ENCODE assay signal across 1 cellular context in genomic region chr16:50438041-50438437, GRCh38.
TF ChIP-seq lines count a peak whose summit lies in the region.

No MANE protein-coding gene starts in this region.

TF ChIP-seq in HepG2, 621 proteins besides CTCF, POLR2A, EP300 and RAD21 (continued from another document and continues in another):
- TF ChIP-seq ZBTB2 (CRISPR knock-in tag; IDR thresholded peaks at IDR 0.05; ENCODE audit: low read depth) (no peak), RXRA (CRISPR knock-in tag; IDR thresholded peaks at IDR 0.05) (0 out of 2 replicates have a peak, but pooled peaks have one; percentile 55), ZNF331 (CRISPR knock-in tag; IDR thresholded peaks at IDR 0.05) (no peak), ZBTB10 (CRISPR knock-in tag; IDR thresholded peaks at IDR 0.05; ENCODE audit: borderline replicate concordance) (no peak), SOX5 (CRISPR knock-in tag; IDR thresholded peaks at IDR 0.05; ENCODE audit: borderline replicate concordance) (peak; percentile 98), FOXA1 (IDR thresholded peaks at IDR 0.05) (no peak), FOXA1 (CRISPR knock-in tag; IDR thresholded peaks at IDR 0.05) (peak; percentile 87), GATAD2A (CRISPR knock-in tag; IDR thresholded peaks at IDR 0.05) (peak; percentile 70), ZNF546 (CRISPR knock-in tag; conservative IDR thresholded peaks at IDR 0.05) (0 out of 2 replicates have a peak, but pooled peaks have one; percentile 14), PATZ1 (CRISPR knock-in tag; IDR thresholded peaks at IDR 0.05) (peak; percentile 56; the same call in 1 of the 2 replicates), MXI1 (IDR thresholded peaks at IDR 0.05; ENCODE audit: borderline replicate concordance, low read depth, low read length) (no peak), ZNF646 (CRISPR knock-in tag; IDR thresholded peaks at IDR 0.05) (no peak), RFX1 (IDR thresholded peaks at IDR 0.05) (no peak), NFYB (CRISPR knock-in tag; IDR thresholded peaks at IDR 0.05) (no peak), TGIF2 (CRISPR knock-in tag; IDR thresholded peaks at IDR 0.05) (no peak), ELF4 (CRISPR knock-in tag; IDR thresholded peaks at IDR 0.05; ENCODE audit: borderline replicate concordance) (no peak), SOX6 (IDR thresholded peaks at IDR 0.05) (no peak), SOX6 (CRISPR knock-in tag; IDR thresholded peaks at IDR 0.05) (peak; percentile 96), ZNF260 (CRISPR knock-in tag; IDR thresholded peaks at IDR 0.05; ENCODE audit: borderline replicate concordance, low read depth) (no peak), ATF5 (CRISPR knock-in tag; IDR thresholded peaks at IDR 0.05; ENCODE audit: low read depth) (no peak), ZNF761 (CRISPR knock-in tag; conservative IDR thresholded peaks at IDR 0.05) (no peak), NR2F1 (CRISPR knock-in tag; IDR thresholded peaks at IDR 0.05) (0 out of 4 replicates have a peak, but pooled peaks of 1 of the 2 experiments have one; percentile 7), ZFP91 (CRISPR knock-in tag; IDR thresholded peaks at IDR 0.05; ENCODE audit: borderline replicate concordance) (0 out of 2 replicates have a peak, but pooled peaks have one; percentile 22), MLLT10 (CRISPR knock-in tag; IDR thresholded peaks at IDR 0.05) (no peak), DNMT1 (CRISPR knock-in tag; IDR thresholded peaks at IDR 0.05) (no peak), SNAPC4 (CRISPR knock-in tag; IDR thresholded peaks at IDR 0.05) (no peak), ZNF607 (CRISPR knock-in tag; IDR thresholded peaks at IDR 0.05; ENCODE audit: borderline replicate concordance) (0 out of 2 replicates have a peak, but pooled peaks have one; percentile 50), ERF (CRISPR knock-in tag; IDR thresholded peaks at IDR 0.05) (no peak), ZKSCAN5 (CRISPR knock-in tag; IDR thresholded peaks at IDR 0.05) (no peak), ARNTL (CRISPR knock-in tag; IDR thresholded peaks at IDR 0.05) (peak; percentile 71; the same call in 1 of the 2 replicates), KDM5B (CRISPR knock-in tag; IDR thresholded peaks at IDR 0.05; ENCODE audit: borderline replicate concordance) (0 out of 2 replicates have a peak, but pooled peaks have one; percentile 16), GATAD1 (CRISPR knock-in tag; IDR thresholded peaks at IDR 0.05) (no peak), ZNF503 (CRISPR knock-in tag; IDR thresholded peaks at IDR 0.05) (no peak)
